ENCODE assay signal across 1 cellular context in the genomic region with DNA sequence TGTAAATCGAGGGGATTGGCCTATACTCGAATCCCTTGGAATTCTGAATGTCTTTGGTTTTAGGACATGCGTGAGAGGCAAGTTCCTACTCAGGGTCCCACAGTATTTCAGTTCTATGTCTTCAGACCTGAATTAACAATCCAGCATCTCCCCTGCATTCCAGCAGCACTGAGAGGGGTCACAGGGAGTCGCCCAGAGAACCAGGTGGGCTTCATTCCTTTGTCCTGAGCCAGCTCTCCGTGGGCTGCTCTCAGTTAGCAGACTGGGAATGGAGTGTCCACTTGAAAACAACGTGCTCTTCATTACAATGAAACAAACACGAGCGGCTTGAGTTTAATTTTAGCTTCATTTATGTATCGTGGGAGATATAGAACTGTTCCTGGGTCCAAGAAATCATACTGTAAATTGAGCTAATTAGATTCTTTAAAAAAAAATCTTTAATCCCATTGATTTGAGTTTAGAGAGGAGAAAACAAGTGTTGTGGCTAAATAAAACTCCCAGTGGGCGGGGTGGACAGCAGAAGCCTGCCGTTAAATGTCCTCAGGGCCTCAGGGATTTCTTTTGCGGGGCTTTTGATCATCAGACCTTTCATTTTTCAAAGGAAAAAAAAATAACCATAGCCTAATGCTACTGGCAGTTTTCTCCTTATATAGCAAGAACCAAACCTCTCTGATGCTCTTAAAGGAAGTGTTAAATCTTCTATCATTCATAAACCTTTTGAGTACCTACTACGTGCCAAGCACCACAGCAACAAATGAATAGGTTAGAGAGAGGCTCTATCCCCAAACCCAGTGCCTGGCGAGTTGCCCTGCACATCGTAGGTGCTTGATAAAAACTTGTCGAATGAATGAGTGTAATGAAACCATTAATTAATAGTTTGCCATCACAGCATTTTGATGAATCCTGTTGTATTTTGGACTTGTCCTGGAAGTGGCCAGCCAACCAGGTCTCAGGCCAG.
TF ChIP-seq lines count a peak whose summit lies in the region.

No MANE protein-coding gene starts in this region.

TF ChIP-seq in H1, 55 proteins besides CTCF, POLR2A, EP300 and RAD21 (continued from another document):
- no peak for TF ChIP-seq HDAC2 (IDR thresholded peaks at IDR 0.05; ENCODE audit: borderline replicate concordance in 1 of 2, low read depth in 2 of 2, low read length in 2 of 2)
- TF ChIP-seq RNF2 (IDR thresholded peaks at IDR 0.05; ENCODE audit: borderline replicate concordance, low read depth, low read length, missing control alignments, poor library complexity, severe bottlenecking) = no peak
- no peak for TF ChIP-seq CHD1 (IDR thresholded peaks at IDR 0.05; ENCODE audit: low read depth, low read length)
- no peak for TF ChIP-seq KDM5A (IDR thresholded peaks at IDR 0.05; ENCODE audit: low read length)
- TF ChIP-seq FOSL1 (IDR thresholded peaks at IDR 0.05; ENCODE audit: insufficient read depth, low read depth, low read length) = no peak
TF ChIP-seq in H1: peak in this region for 0.
